Comparison of ENCODE assay signal across 8 cellular contexts in genomic region chr2:225270861-225271260, GRCh38.
DNase-seq lines count a peak whose midpoint lies in the region; ATAC-seq and TF ChIP-seq lines count a peak whose summit lies in the region.

No MANE protein-coding gene starts in this region.

- POLR2A ChIA-PET in OCI-LY7 (lab: Charles Lee), result interaction anchor here (0.6 to 1.0 kb wide), 3 partner anchors 36 to 449 kb away, joined by 3 to 4 read pairs (median 4); no protein-coding TSS in a partner anchor

- BruUV-seq in OCI-LY7 (replicated peaks; lab: Mats Ljungman, UMichigan), result no TSS peak

- H3K4me1 ChIP-seq in OCI-LY7 (ENCODE audit: insufficient read depth, low read length, poor library complexity, severe bottlenecking), result peaks cover 53% of the 10 kb centered on the region

- peak; percentile 38; the same call in 1 of the 2 replicates for TF ChIP-seq CTCF in OCI-LY7 (conservative IDR thresholded peaks at IDR 0.05; ENCODE audit: low read length)

- no peaks in the 10 kb centered on the region for H3K9me2 ChIP-seq in OCI-LY7 (ENCODE audit: insufficient read depth, low read length)

- DNase-seq in stimulated activated CD4-positive, alpha-beta T cell treated with anti-CD3 and anti-CD28 coated beads, Interleukin-1b, Interleukin-23, amount 100 ng/mL, for 48 hours, result peak; percentile 5
- DNase-seq in stimulated activated CD4-positive, alpha-beta T cell treated with anti-CD3 and anti-CD28 coated beads, Interleukin-4, amount 100 ng/mL, for 1 hour, result no peak
- DNase-seq in HS-5 (ENCODE audit: low read depth) (peak; percentile 31), OCI-LY7 (ENCODE audit: low spot score) (peak; percentile 92), erythroblast (lab: John Stamatoyannopoulos, UW) (peak; percentile 2 to 32), superior temporal gyrus (ENCODE audit: extremely low spot score) (peak; percentile 20)
- no peak for DNase-seq in activated effector memory CD4-positive, alpha-beta T cell treated with Interleukin-2 at 50 U/mL for 16 hours

- CTCF ChIA-PET in OCI-LY7 (lab: Charles Lee; ENCODE audit: unreplicated experiment), result no interaction called here

- H3K4me3 ChIP-seq in OCI-LY7 (ENCODE audit: low read depth, low read length, poor library complexity, severe bottlenecking), result peak overlapping the region; percentile 3

- H3K79me2 ChIP-seq in OCI-LY7 (ENCODE audit: insufficient read depth, low read depth, low read length), result no peaks in the 10 kb centered on the region

- peaks cover 41% of the 10 kb centered on the region for H3K9me3 ChIP-seq in OCI-LY7 (ENCODE audit: low read length)

- H4K20me1 ChIP-seq in OCI-LY7 (ENCODE audit: insufficient read depth, low read length), result no peaks in the 10 kb centered on the region

- ATAC-seq in GM21786 (IDR thresholded peaks at IDR 0.05; ENCODE audit: unreplicated experiment), result peak; percentile 99

- intact Hi-C loops in OCI-LY7 (cut with micrococcal nuclease; ENCODE audit: unreplicated experiment), result loop anchor here (5.0 to 10.0 kb wide), 5 partner anchors 166 to 1704 kb away; partner anchors contain the start of gene IRS1

- H3K27ac ChIP-seq in OCI-LY7 (ENCODE audit: low read depth, low read length, poor library complexity, severe bottlenecking), result peak overlapping the region; percentile 77

- peak overlapping the region; percentile 35; the same call in 1 of the 2 replicates for H2AFZ ChIP-seq in OCI-LY7 (ENCODE audit: low read length)

- H3K4me2 ChIP-seq in OCI-LY7 (ENCODE audit: low read length), result peak overlapping the region; percentile 52

- H3K36me3 ChIP-seq in OCI-LY7 (ENCODE audit: insufficient read depth, low read length), result peaks cover 49% of the 10 kb centered on the region

- no peak for TF ChIP-seq POLR2A in erythroblast (IDR thresholded peaks at IDR 0.05; ENCODE audit: low read length)

Comparison
In these comparisons a context has a peak if more than half of its experiments do, and no peak if none do; other contexts are left out.
1. DNase-seq: peak in stimulated activated CD4-positive, alpha-beta T cell treated with anti-CD3 and anti-CD28 coated beads, Interleukin-1b, Interleukin-23, amount 100 ng/mL, for 48 hours (single experiment), HS-5 (single experiment), OCI-LY7 (single experiment), erythroblast (2 of 2) and superior temporal gyrus (single experiment); none in stimulated activated CD4-positive, alpha-beta T cell treated with anti-CD3 and anti-CD28 coated beads, Interleukin-4, amount 100 ng/mL, for 1 hour (single experiment) and activated effector memory CD4-positive, alpha-beta T cell treated with Interleukin-2 at 50 U/mL for 16 hours (single experiment).